1 cellular context compared by ENCODE assay signal in genomic region chr11:67999704-68000103, GRCh38.
TF ChIP-seq lines count a peak whose summit lies in the region.

No MANE protein-coding gene starts in this region.

TF ChIP-seq in GM12878, 131 proteins besides CTCF, POLR2A, EP300 and RAD21:
- TF ChIP-seq WRNIP1 (IDR thresholded peaks at IDR 0.05; ENCODE audit: borderline replicate concordance, low read depth, low read length) (no peak), CHD2 (IDR thresholded peaks at IDR 0.05; ENCODE audit: borderline replicate concordance, low read depth, low read length) (no peak), ZNF384 (IDR thresholded peaks at IDR 0.05; ENCODE audit: borderline replicate concordance, low read depth, low read length) (no peak), SIN3A (IDR thresholded peaks at IDR 0.05; ENCODE audit: low read depth, low read length) (no peak), SMAD5 (IDR thresholded peaks at IDR 0.05; ENCODE audit: low read depth) (no peak), SMAD1 (IDR thresholded peaks at IDR 0.05; ENCODE audit: low read depth, partially characterized antibody) (no peak), FOXK2 (IDR thresholded peaks at IDR 0.05) (no peak), LARP7 (IDR thresholded peaks at IDR 0.05) (no peak), KLF5 (IDR thresholded peaks at IDR 0.05; ENCODE audit: partially characterized antibody) (no peak), CREM (IDR thresholded peaks at IDR 0.05; ENCODE audit: low read depth) (no peak), TAF1 (IDR thresholded peaks at IDR 0.05; ENCODE audit: borderline replicate concordance, low read depth, low read length) (no peak), RB1 (IDR thresholded peaks at IDR 0.05; ENCODE audit: borderline replicate concordance) (no peak), EGR1 (IDR thresholded peaks at IDR 0.05; ENCODE audit: borderline replicate concordance in 1 of 2, low read depth in 2 of 2, low read length in 2 of 2) (no peak), MEF2A (IDR thresholded peaks at IDR 0.05; ENCODE audit: insufficient read depth, low read depth, low read length) (no peak), POLR2AphosphoS5 (IDR thresholded peaks at IDR 0.05; ENCODE audit: low read length) (no peak), USF2 (IDR thresholded peaks at IDR 0.05; ENCODE audit: borderline replicate concordance, low read depth, low read length) (no peak), USF1 (IDR thresholded peaks at IDR 0.05; ENCODE audit: borderline replicate concordance, extremely low read length, insufficient read depth, low read depth, low read length) (no peak)
